8 cellular contexts compared by ENCODE assay signal in genomic region chr12:6928703-6929407, GRCh38. TPM values are rescaled to one million over a fixed set of nuclear protein-coding genes. Genes with fewer than 3 reads are reported as not detected.
DNase-seq lines count a peak whose midpoint lies in the region; ATAC-seq and TF ChIP-seq lines count a peak whose summit lies in the region.

No MANE protein-coding gene starts in this region.

- CTCF ChIA-PET in AG04449 (lab: Yijun Ruan, JAX): interaction anchor here (0.6 to 9.0 kb wide), 8 partner anchors 9 to 60 kb away, joined by 3 to 164 read pairs (median 6); partner anchors contain the start of genes C12orf57, ENO2 and RNU7-1

- POLR2A ChIA-PET in AG04449 (lab: Yijun Ruan, JAX): interaction anchor here (0.5 to 2.6 kb wide), 6 partner anchors 9 to 260 kb away, joined by 3 to 19 read pairs (median 4); partner anchors contain the start of genes C12orf57, PEX5, RNU7-1 and SPSB2

- peak overlapping the region; percentile 83 for H3K4me3 ChIP-seq in AG04449 (ENCODE audit: low read depth, low read length)
- H3K4me3 ChIP-seq in mucosa of descending colon: peak overlapping the region; percentile 65

- H3K4me3 Mint-ChIP-seq in IgD-negative memory B cell: peak overlapping the region; percentile 84 to 95 (median 92)

- H3K27ac Mint-ChIP-seq in IgD-negative memory B cell: peak overlapping the region; percentile 92 to 97 (median 93)

- ATAC-seq in mucosa of descending colon (no peak), GM18520 (IDR thresholded peaks at IDR 0.05; ENCODE audit: unreplicated experiment) (no peak), HG03025 (IDR thresholded peaks at IDR 0.05; ENCODE audit: low FRiP score, unreplicated experiment) (no peak)

- TF ChIP-seq CTCF in AG04449 (IDR thresholded peaks at IDR 0.05; ENCODE audit: insufficient read depth, low read length, missing control alignments) (no peak), mucosa of descending colon (IDR thresholded peaks at IDR 0.05) (no peak)

- no peaks in the 10 kb centered on the region for H3K9me3 Mint-ChIP-seq in IgD-negative memory B cell

- H3K36me3 Mint-ChIP-seq in IgD-negative memory B cell: no peaks in the 10 kb centered on the region

- intact Hi-C loops in mucosa of descending colon (cut with DNase I, micrococcal nuclease): no loop called here

- DNase-seq in AG04449 (ENCODE audit: low read depth, low spot score): no peak
- peak in 6 of 61 donors; percentile 31 to 58 (median 44) for DNase-seq in caudate nucleus (lab: John Stamatoyannopoulos, UW)
- no peak for DNase-seq in mucosa of descending colon
- DNase-seq in foreskin melanocyte: no peak
- no peak for DNase-seq in NCI-H2196 treated with DMSO at 0.1 percent for 48 hours (lab: John Stamatoyannopoulos, UW; ENCODE audit: unreplicated experiment)

- H3K9me3 ChIP-seq in mucosa of descending colon: no peaks in the 10 kb centered on the region

- H3K4me1 ChIP-seq in mucosa of descending colon (ENCODE audit: low read depth): peaks cover 52% of the 10 kb centered on the region

- no peaks in the 10 kb centered on the region for H3K36me3 ChIP-seq in mucosa of descending colon (ENCODE audit: low read depth)

- H3K27me3 Mint-ChIP-seq in IgD-negative memory B cell: no peaks in the 10 kb centered on the region

- H3K27ac ChIP-seq in caudate nucleus (ENCODE audit: low read depth, low read length): peak overlapping the region; percentile 92

- H3K4me1 Mint-ChIP-seq in IgD-negative memory B cell: peaks cover 25 to 36% (median 36%) of the 10 kb centered on the region in 3 donors

RNA-seq across cellular contexts. Expression of gene ATN1, which starts 1.1 kb away (rescaled TPM):
- 1.4 TPM for polyA plus RNA-seq in IgD-negative memory B cell
- total RNA-seq in mucosa of descending colon: 100 to 1,000 TPM in 1 of 3 donors, 10 to 100 TPM in 2; 68.5 to 208 (median 82.4) TPM

RNA-seq across cellular contexts. Expression of gene ENO2, which starts 14.5 kb away (rescaled TPM):
- 21.7 TPM for polyA plus RNA-seq in IgD-negative memory B cell
- total RNA-seq in mucosa of descending colon: 10 to 100 TPM in 1 of 3 donors, 1 to 10 TPM in 2; 4.5 to 67.3 (median 7.6) TPM

RNA-seq across cellular contexts. Expression of gene RNU7-1, which starts 14.8 kb away (rescaled TPM):
- polyA plus RNA-seq in IgD-negative memory B cell: not detected
- total RNA-seq in mucosa of descending colon: not detected

RNA-seq across cellular contexts. Expression of gene C12orf57, which starts 15.0 kb away (rescaled TPM):
- 141 TPM for polyA plus RNA-seq in IgD-negative memory B cell
- total RNA-seq in mucosa of descending colon: 100 to 1,000 TPM; 113 to 175 (median 130) TPM

RNA-seq across cellular contexts. Expression of gene PTPN6, which starts 22.3 kb away (rescaled TPM):
- polyA plus RNA-seq in IgD-negative memory B cell: 1,038 TPM
- 10 to 100 TPM; 37.4 to 61.7 (median 51.7) TPM for total RNA-seq in mucosa of descending colon
